ENCODE assay signal across 35 cellular contexts in the genomic region with DNA sequence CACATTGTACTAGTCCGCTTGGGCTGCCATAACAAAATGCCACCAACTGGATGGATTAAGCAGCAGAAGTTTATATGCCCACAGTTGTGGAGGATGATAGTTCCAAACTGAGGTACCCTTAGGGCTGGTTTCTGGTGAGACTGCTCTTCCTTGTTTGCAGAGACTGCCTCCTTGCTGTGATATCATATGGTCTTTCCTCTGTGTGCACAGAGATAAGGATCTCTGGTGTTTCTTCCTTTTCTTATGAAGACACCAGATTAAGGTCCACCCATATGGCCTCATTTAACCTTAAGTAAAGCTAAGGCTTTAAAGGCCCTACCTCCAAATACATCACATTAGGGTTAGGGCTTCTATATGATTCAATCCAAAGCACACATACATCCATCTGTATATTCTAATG.
"Had no signal": no experiment of that assay in that cellular context is flagged by ENCODE, and none has a peak within 500 bp of the region (broad histone marks: within the 10 kb centered on the region; RNA-seq: fewer than 3 reads in every experiment).

No MANE protein-coding gene starts in this region.

- DNase-seq: activated CD4-positive, alpha-beta memory T cell treated with anti-CD3 and anti-CD28 coated beads, Interleukin-2, amount 10 ng/mL, durations not matched to agents 7 days and 5 days; activated CD4-positive, alpha-beta T cell treated with anti-CD3 and anti-CD28 coated beads for 1 hour; activated CD4-positive, alpha-beta T cell treated with anti-CD3 and anti-CD28 coated beads for 48 hours; activated CD4-positive, CD25-positive, alpha-beta regulatory T cell; activated CD8-positive, alpha-beta memory T cell treated with anti-CD3 and anti-CD28 coated beads for 24 hours; activated CD8-positive, alpha-beta memory T cell treated with anti-CD3 and anti-CD28 coated beads, Interleukin-2, amount 10 ng/mL, durations not matched to agents 7 days and 5 days; activated CD8-positive, alpha-beta memory T cell treated with anti-CD3 and anti-CD28 coated beads, Interleukin-2, amount 50 U/mL, for 48 hours; activated effector memory CD4-positive, alpha-beta T cell treated with anti-CD3 and anti-CD28 coated beads, Interleukin-2, amount 50 U/mL, for 16 hours; activated naive CD4-positive, alpha-beta T cell; activated naive CD4-positive, alpha-beta T cell treated with anti-CD3 and anti-CD28 coated beads, Interleukin-2, amount 50 U/mL, for 16 hours; activated naive CD8-positive, alpha-beta T cell treated with anti-CD3 and anti-CD28 coated beads for 36 hours; activated T-cell treated with anti-CD3 and anti-CD28 coated beads, Interleukin-2, amount 50 U/mL, for 48 hours; amniotic stem cell; aorta; brain microvascular endothelial cell; central memory CD4-positive, alpha-beta T cell; Karpas-422; MM.1S; MV-4-11; NCI-H1092 treated with DMSO at 0.1 percent for 48 hours; NCI-H1417; NCI-H146; NCI-H187; NCI-H2029 treated with DMSO at 0.1 percent for 48 hours; NCI-H226; NCI-H446 treated with DMSO at 0.1 percent for 48 hours; NCI-H524; PC-3; Peyer's patch; SIG-M5; WERI-Rb-1 had no signal

- H3K9me3 ChIP-seq: Peyer's patch had no signal

- FAIRE-seq: colon had no signal

- H3K4me1 ChIP-seq: Peyer's patch had no signal

- H3K4me3 ChIP-seq: Peyer's patch, SK-N-MC had no signal

- H3K27me3 ChIP-seq: brain microvascular endothelial cell, Peyer's patch had no signal

- ATAC-seq: activated CD8-positive, alpha-beta memory T cell treated with anti-CD3 and anti-CD28 coated beads, Interleukin-2, amount 10 ng/mL, durations not matched to agents 7 days and 5 days; PC-3; Right ventricle myocardium inferior had no signal

- H3K36me3 ChIP-seq: brain microvascular endothelial cell, Peyer's patch, WERI-Rb-1 had no signal

- H3K27ac ChIP-seq: brain microvascular endothelial cell, Peyer's patch, RWPE1, SK-N-MC, WERI-Rb-1 had no signal
